Comparison of ENCODE assay signal across 16 cellular contexts in genomic region chr7:51069411-51070083, GRCh38.
DNase-seq lines count a peak whose midpoint lies in the region; ATAC-seq and TF ChIP-seq lines count a peak whose summit lies in the region.
"Had no signal": no experiment of that assay in that cellular context is flagged by ENCODE, and none has a peak within 500 bp of the region (broad histone marks: within the 10 kb centered on the region; RNA-seq: fewer than 3 reads in every experiment).

No MANE protein-coding gene starts in this region.

- no peak overlapping the region for H3K4me3 ChIP-seq in GM23248
- no peak overlapping the region for H3K4me3 ChIP-seq in RWPE2 (ENCODE audit: severe bottlenecking)
- H3K4me3 ChIP-seq in fibroblast of the aortic adventitia (ENCODE audit: low read depth, low read length) = no peak overlapping the region
- H3K4me3 ChIP-seq in parathyroid adenoma (ENCODE audit: low read depth, low read length) = no peak overlapping the region
- no peak overlapping the region for H3K4me3 ChIP-seq in mesendoderm (ENCODE audit: low read length)
- no peak overlapping the region for H3K4me3 ChIP-seq in ascending aorta
- no peak overlapping the region for H3K4me3 ChIP-seq in aorta (ENCODE audit: low read length in 2 of 2)

- no peak overlapping the region for H3K18ac ChIP-seq in mesendoderm (ENCODE audit: low read length)

- H4K8ac ChIP-seq in mesendoderm (ENCODE audit: low read depth, low read length) = no peak overlapping the region

- intact Hi-C loops in ascending aorta (cut with DNase I) = loop anchor here (5.0 kb wide), 2 partner anchors 287 to 472 kb away; partner anchors contain the start of gene GRB10
- intact Hi-C loops in aorta (cut with DNase I) = loop anchor here (10.0 kb wide), 3 partner anchors 275 to 605 kb away; no protein-coding TSS in a partner anchor

- H3K27me3 ChIP-seq in GM23248 (replicated peaks; ENCODE audit: insufficient read depth) (no peaks in the 10 kb centered on the region), RWPE2 (ENCODE audit: insufficient read depth, poor library complexity, severe bottlenecking) (no peaks in the 10 kb centered on the region), parathyroid adenoma (ENCODE audit: control insufficient read depth, insufficient read depth, low read length) (no peaks in the 10 kb centered on the region), mesendoderm (ENCODE audit: insufficient read depth, low read length, poor library complexity) (no peaks in the 10 kb centered on the region), ascending aorta (no peaks in the 10 kb centered on the region), aorta (ENCODE audit: control insufficient read depth in 1 of 2, insufficient read depth in 2 of 2, low read length in 1 of 2) (no peaks in the 10 kb centered on the region)
- H3K27me3 ChIP-seq: BE2C had no signal

- peaks cover 15% of the 10 kb centered on the region for H3K4me1 ChIP-seq in GM23248 (ENCODE audit: insufficient read depth)
- H3K4me1 ChIP-seq in RWPE2 (ENCODE audit: insufficient read depth, poor library complexity, severe bottlenecking) = no peaks in the 10 kb centered on the region
- H3K4me1 ChIP-seq in parathyroid adenoma = no peaks in the 10 kb centered on the region
- H3K4me1 ChIP-seq in mesendoderm (ENCODE audit: control insufficient read depth, low read depth, low read length) = peaks cover 3% of the 10 kb centered on the region
- H3K4me1 ChIP-seq in ascending aorta = no peaks in the 10 kb centered on the region
- H3K4me1 ChIP-seq in aorta (ENCODE audit: control insufficient read depth in 1 of 2, insufficient read depth in 2 of 2, low read length in 2 of 2) = no peaks in the 10 kb centered on the region
- H3K4me1 ChIP-seq: BE2C had no signal

- TF ChIP-seq CTCF in RWPE2 (IDR thresholded peaks at IDR 0.05; ENCODE audit: poor library complexity, severe bottlenecking) (no peak), fibroblast of the aortic adventitia (IDR thresholded peaks at IDR 0.05; ENCODE audit: insufficient read depth, low read length) (no peak), parathyroid adenoma (IDR thresholded peaks at IDR 0.05) (no peak), ascending aorta (IDR thresholded peaks at IDR 0.05) (no peak)

- H3K4me2 ChIP-seq in GM23248 (ENCODE audit: unreplicated experiment) = no peak overlapping the region
- no peak overlapping the region for H3K4me2 ChIP-seq in parathyroid adenoma (ENCODE audit: low read length)
- no peak overlapping the region for H3K4me2 ChIP-seq in mesendoderm (ENCODE audit: low read length)

- H3K56ac ChIP-seq in mesendoderm (ENCODE audit: low read length) = no peak overlapping the region

- no peak overlapping the region for H4K5ac ChIP-seq in mesendoderm (ENCODE audit: low read length)

- ATAC-seq in RWPE2 (ENCODE audit: low read depth) (peak; percentile 82), aorta (ENCODE audit: low FRiP score) (no peak)
- ATAC-seq: T-helper 17 cell had no signal

- in situ Hi-C loops in GM23248 (cut with MboI) = no loop called here

- H3K9ac ChIP-seq in GM23248 (no peak overlapping the region), parathyroid adenoma (no peak overlapping the region), mesendoderm (ENCODE audit: low read length) (no peak overlapping the region)

- H3K9me2 ChIP-seq in GM23248 (ENCODE audit: insufficient read depth) = no peaks in the 10 kb centered on the region

- H3K23ac ChIP-seq in mesendoderm (ENCODE audit: low read length) = no peak overlapping the region

- H3K36me3 ChIP-seq in GM23248 (ENCODE audit: low read depth) (no peaks in the 10 kb centered on the region), RWPE2 (ENCODE audit: low read depth) (no peaks in the 10 kb centered on the region), parathyroid adenoma (ENCODE audit: control insufficient read depth, insufficient read depth, low read length) (no peaks in the 10 kb centered on the region), mesendoderm (ENCODE audit: control insufficient read depth, insufficient read depth, low read length) (no peaks in the 10 kb centered on the region), ascending aorta (no peaks in the 10 kb centered on the region), aorta (ENCODE audit: control insufficient read depth in 1 of 2, insufficient read depth in 2 of 2, low read length in 1 of 2) (no peaks in the 10 kb centered on the region)
- H3K36me3 ChIP-seq: BE2C had no signal

- WGBS in GM23248 (ENCODE audit: low coverage in 1 of 2, low lambda C conversion rate in 2 of 2, missing lambda C conversion rate in 2 of 2), 2 experiments = 73 to 75% methylated on average over 5 of the region's 5 CpGs
- no CpG with 5 or more reads among the region's 5 CpGs for WGBS in mesendoderm (ENCODE audit: extremely low coverage, insufficient coverage, low lambda C conversion rate)
- 52 to 61% methylated on average over 5 of the region's 5 CpGs for WGBS in aorta, 2 donors

- no peak overlapping the region for H2BK5ac ChIP-seq in mesendoderm (ENCODE audit: low read length)

- H3K27ac ChIP-seq in GM23248 (no peak overlapping the region), RWPE2 (ENCODE audit: poor library complexity, severe bottlenecking) (no peak overlapping the region), parathyroid adenoma (peak overlapping the region; percentile 40), mesendoderm (ENCODE audit: low read depth, low read length) (no peak overlapping the region), ascending aorta (no peak overlapping the region), aorta (ENCODE audit: low read depth in 1 of 2, low read length in 2 of 2) (no peak overlapping the region)

- no peak overlapping the region for H2BK15ac ChIP-seq in mesendoderm (replicated peaks; ENCODE audit: low read depth)

- no peaks in the 10 kb centered on the region for H3F3A ChIP-seq in GM23248 (ENCODE audit: insufficient read depth)

- H4K20me1 ChIP-seq in GM23248 (ENCODE audit: insufficient read depth) = no peaks in the 10 kb centered on the region

- H3K79me1 ChIP-seq in mesendoderm (ENCODE audit: low read length) = no peaks in the 10 kb centered on the region

- no peaks in the 10 kb centered on the region for H3K9me3 ChIP-seq in GM23248 (ENCODE audit: low read depth)
- H3K9me3 ChIP-seq in RWPE2 (ENCODE audit: severe bottlenecking) = no peaks in the 10 kb centered on the region
- no peaks in the 10 kb centered on the region for H3K9me3 ChIP-seq in parathyroid adenoma (ENCODE audit: control insufficient read depth, low read length)
- no peaks in the 10 kb centered on the region for H3K9me3 ChIP-seq in ascending aorta
- H3K9me3 ChIP-seq in aorta (ENCODE audit: control insufficient read depth, low read length) = no peaks in the 10 kb centered on the region
- H3K9me3 ChIP-seq: BE2C had no signal

- no peak overlapping the region for H2AK5ac ChIP-seq in mesendoderm (ENCODE audit: low read length)

- H2BK120ac ChIP-seq in mesendoderm (ENCODE audit: low read depth, low read length) = no peak overlapping the region

- no peak overlapping the region for H3K4ac ChIP-seq in mesendoderm (ENCODE audit: low read depth, low read length)

- H3K79me2 ChIP-seq in GM23248 (ENCODE audit: insufficient read depth) (no peaks in the 10 kb centered on the region), parathyroid adenoma (peaks cover 4% of the 10 kb centered on the region), mesendoderm (ENCODE audit: control insufficient read depth, insufficient read depth, low read length) (no peaks in the 10 kb centered on the region)

- H2AFZ ChIP-seq in GM23248 (no peak overlapping the region), parathyroid adenoma (no peak overlapping the region)

- DNase-seq in GM23248 = peak; percentile 13
- DNase-seq in RWPE2 (ENCODE audit: low spot score) = no peak
- peak; percentile 70 for DNase-seq in fibroblast of the aortic adventitia (ENCODE audit: low read depth)
- no peak for DNase-seq in mesendoderm
- no peak for DNase-seq in ascending aorta (ENCODE audit: low spot score in 2 of 2)
- no peak for DNase-seq in aorta
- no peak for DNase-seq in NCI-H82 (lab: John Stamatoyannopoulos, UW)
- DNase-seq: activated CD4-positive, alpha-beta T cell treated with anti-CD3 and anti-CD28 coated beads, Interleukin-2, amount 50 U/mL, for 1 hour; activated T-cell treated with anti-CD3 and anti-CD28 coated beads, Interleukin-2, amount 50 U/mL, for 48 hours; BE2C; DND-41; NCI-H345; stimulated activated CD4-positive, alpha-beta T cell treated with anti-CD3 and anti-CD28 coated beads, Interleukin-4, amount 100 ng/mL, for 24 hours; stimulated activated naive CD4-positive, alpha-beta T cell; T-helper 17 cell had no signal

Comparison
In these comparisons a context has a peak if more than half of its experiments do, and no peak if none do; other contexts are left out.
1. DNase-seq: peak in GM23248 (single experiment) and fibroblast of the aortic adventitia (single experiment); none in RWPE2 (single experiment), mesendoderm (single experiment), ascending aorta (0 of 2), aorta (0 of 2) and NCI-H82 (single experiment).